8 cellular contexts compared by ENCODE assay signal in genomic region chr1:248475660-248476059, GRCh38.
DNase-seq lines count a peak whose midpoint lies in the region; ATAC-seq and FAIRE-seq lines count a peak whose summit lies in the region.
"Not testable (repeated sequence)": the region's sequence is repeated elsewhere in the genome, so short reads cannot be mapped to it uniquely, and the experiment has no call there.

No MANE protein-coding gene starts in this region.

- FAIRE-seq in GM18507 (lab: Jason Lieb, UNC) (peak; percentile 76), urothelium cell line (lab: Jason Lieb, UNC) (peak; percentile 40)

- DNase-seq in GM18507 (ENCODE audit: extremely low spot score, insufficient read length, low read depth); urothelium cell line (ENCODE audit: low spot score): not testable (repeated sequence)

- ATAC-seq in GM18909 (IDR thresholded peaks at IDR 0.05; ENCODE audit: poor library complexity, unreplicated experiment), result peak; percentile 75
- ATAC-seq in GM19455 (IDR thresholded peaks at IDR 0.05; ENCODE audit: unreplicated experiment), result peak; percentile 76
- ATAC-seq in GM21515 (IDR thresholded peaks at IDR 0.05; ENCODE audit: unreplicated experiment), result peak; percentile 82
- ATAC-seq in HG02610 (IDR thresholded peaks at IDR 0.05; ENCODE audit: unreplicated experiment), result peak; percentile 86
- ATAC-seq in HG03039 (IDR thresholded peaks at IDR 0.05; ENCODE audit: unreplicated experiment), result peak; percentile 76
- peak; percentile 84 for ATAC-seq in HG03378 (IDR thresholded peaks at IDR 0.05; ENCODE audit: unreplicated experiment)
